ENCODE assay signal across 25 cellular contexts in genomic region chr13:111079375-111079774, GRCh38.
"Had no signal": no experiment of that assay in that cellular context is flagged by ENCODE, and none has a peak within 500 bp of the region (broad histone marks: within the 10 kb centered on the region; RNA-seq: fewer than 3 reads in every experiment).

No MANE protein-coding gene starts in this region.

- ATAC-seq: stimulated activated effector memory CD8-positive, alpha-beta T cell treated with anti-CD3 and anti-CD28 coated beads, Interleukin-12 subunit alpha, Interleukin-12 subunit beta, amount 100 ng/mL, for 72 hours; stimulated activated memory B cell treated with anti-CD40 and anti-IgM and Interleukin-4, amounts not matched to agents 10 μg/mL and 1 μg/mL and 100 μg/mL, for 72 hours; stimulated activated naive B cell treated with anti-CD40 and anti-IgM and Interleukin-4, amounts not matched to agents 10 μg/mL and 1 μg/mL and 100 μg/mL, for 72 hours; stimulated activated naive CD8-positive, alpha-beta T cell treated with anti-CD3 and anti-CD28 coated beads, Interleukin-15, amount 100 ng/mL, for 72 hours; stimulated activated naive CD8-positive, alpha-beta T cell treated with anti-CD3 and anti-CD28 coated beads, Interleukin-15, Interleukin-2, amounts not matched to agents 100 U/mL and 50 U/mL, for 24 hours; upper lobe of right lung had no signal

- H3K4me3 ChIP-seq: stomach, suprapubic skin, testis, thoracic aorta, thyroid gland, tibial artery, tibial nerve, transverse colon, upper lobe of left lung, upper lobe of right lung, uterus, vagina had no signal

- H3K36me3 ChIP-seq: stomach, suprapubic skin, thoracic aorta, thyroid gland, tibial artery, tibial nerve, transverse colon, upper lobe of left lung, upper lobe of right lung, uterus, vagina had no signal

- H3K27me3 ChIP-seq: testis, thyroid gland, tibial artery, tibial nerve, transverse colon, upper lobe of left lung, upper lobe of right lung, uterus, vagina had no signal

- H3K9me3 ChIP-seq: suprapubic skin, testis, thyroid gland, vagina had no signal

- H3K4me1 ChIP-seq: stomach, suprapubic skin, testis, thyroid gland, tibial nerve, transverse colon, upper lobe of left lung, upper lobe of right lung, uterus, vagina had no signal

- H3K27ac ChIP-seq: stomach, suprapubic skin, testis, thoracic aorta, thyroid gland, tibial artery, tibial nerve, transverse colon, upper lobe of left lung, upper lobe of right lung, uterus, vagina had no signal

- DNase-seq: stimulated activated CD4-positive, alpha-beta T cell treated with anti-CD3 and anti-CD28 coated beads, Interleukin-2, amount 100 ng/mL, for 48 hours; stimulated activated CD4-positive, alpha-beta T cell treated with anti-CD3 and anti-CD28 coated beads, Interleukin-4, amount 100 ng/mL, for 1 hour; stimulated activated CD4-positive, alpha-beta T cell treated with anti-CD3 and anti-CD28 coated beads, Interleukin-4, amount 100 ng/mL, for 24 hours; stimulated activated CD4-positive, alpha-beta T cell treated with anti-CD3 and anti-CD28 coated beads, Interleukin-4, amount 100 ng/mL, for 4 hours; stimulated activated CD8-positive, alpha-beta memory T cell treated with anti-CD3 and anti-CD28 coated beads, Interleukin-4, amount 100 ng/mL, for 48 hours; stimulated activated naive B cell treated with anti-CD40 and anti-IgM and Interleukin-4, amounts not matched to agents 10 μg/mL and 1 μg/mL and 100 μg/mL, for 72 hours; stimulated activated naive CD4-positive, alpha-beta T cell; stimulated activated naive CD4-positive, alpha-beta T cell treated with Interleukin-2 at 50 U/mL for 16 hours; stimulated activated naive CD8-positive, alpha-beta T cell treated with anti-CD3 and anti-CD28 coated beads, Interleukin-15, amount 100 ng/mL, for 72 hours; stimulated activated naive CD8-positive, alpha-beta T cell treated with anti-CD3 and anti-CD28 coated beads, Interleukin-15, Interleukin-2, amounts not matched to agents 100 U/mL and 50 U/mL, for 24 hours; stomach; substantia nigra; testis; thyroid gland; tibial artery; transverse colon; upper lobe of right lung; uterus had no signal
